ENCODE assay signal across 8 cellular contexts in genomic region chr2:69177063-69177771, GRCh38.
DNase-seq lines count a peak whose midpoint lies in the region; ATAC-seq and TF ChIP-seq lines count a peak whose summit lies in the region.

No MANE protein-coding gene starts in this region.

- no peak for ATAC-seq in activated T-cell treated with anti-CD3 and anti-CD28 coated beads, Interleukin-2, amount 50 U/mL, for 72 hours (replicated peaks in 1 of 2)

- no peaks in the 10 kb centered on the region for H4K20me1 ChIP-seq in osteoblast (ENCODE audit: insufficient read depth, low read length)

- peaks cover 6% of the 10 kb centered on the region for H3K36me3 ChIP-seq in BJ (ENCODE audit: control insufficient read depth, insufficient read depth, low read length)
- peaks cover 7% of the 10 kb centered on the region for H3K36me3 ChIP-seq in osteoblast (ENCODE audit: insufficient read depth, low read length)

- H3K27me3 Mint-ChIP-seq in activated T-cell treated with anti-CD3 and anti-CD28 coated beads, Interleukin-2, amount 50 U/mL, for 72 hours (ENCODE audit: low read depth), result peaks cover 32% of the 10 kb centered on the region

- H3K4me1 Mint-ChIP-seq in activated T-cell treated with anti-CD3 and anti-CD28 coated beads, Interleukin-2, amount 50 U/mL, for 72 hours (ENCODE audit: low read depth), result peaks cover 8% of the 10 kb centered on the region

- H3K27ac Mint-ChIP-seq in activated T-cell treated with anti-CD3 and anti-CD28 coated beads, Interleukin-2, amount 50 U/mL, for 72 hours, result no peak overlapping the region

- H3K4me3 ChIP-seq in BJ (ENCODE audit: low read depth, low read length) (no peak overlapping the region), osteoblast (ENCODE audit: insufficient read depth, low read length) (peak overlapping the region; percentile 47)

- H2AFZ ChIP-seq in osteoblast (ENCODE audit: low read length), result peak overlapping the region; percentile 21

- POLR2A ChIA-PET in BJ (lab: Charles Lee), result interaction anchor here (0.7 kb wide), 1 partner anchor 15 kb away, joined by 7 read pairs; no protein-coding TSS in a partner anchor

- H3K27ac ChIP-seq in osteoblast (ENCODE audit: low read depth, low read length), result peak overlapping the region; percentile 99

- H3K36me3 Mint-ChIP-seq in activated T-cell treated with anti-CD3 and anti-CD28 coated beads, Interleukin-2, amount 50 U/mL, for 72 hours (ENCODE audit: insufficient read depth in 2 of 2), result no peaks in the 10 kb centered on the region

- no peaks in the 10 kb centered on the region for H3K79me2 ChIP-seq in osteoblast (ENCODE audit: insufficient read depth, low read length)

- H3K4me3 Mint-ChIP-seq in activated T-cell treated with anti-CD3 and anti-CD28 coated beads, Interleukin-2, amount 50 U/mL, for 72 hours, result no peak overlapping the region

- no peaks in the 10 kb centered on the region for H3K27me3 ChIP-seq in BJ (ENCODE audit: control insufficient read depth, insufficient read depth, low read length)
- H3K27me3 ChIP-seq in osteoblast (ENCODE audit: insufficient read depth, low read length), result no peaks in the 10 kb centered on the region

- no peak for TF ChIP-seq CTCF in BJ (IDR thresholded peaks at IDR 0.05; ENCODE audit: insufficient read depth, low read depth, low read length)
- TF ChIP-seq CTCF in osteoblast (IDR thresholded peaks at IDR 0.05; ENCODE audit: extremely low read depth, low read depth, low read length), result peak; percentile 0

- peak overlapping the region; percentile 78 for H3K4me2 ChIP-seq in osteoblast (ENCODE audit: insufficient read depth, low read length)

- DNase-seq in BJ (ENCODE audit: low read depth) (peak; percentile 94), SK-MEL-5 (ENCODE audit: low read depth, low spot score) (peak; percentile 37), fibroblast of the conjunctiva (ENCODE audit: low read depth) (peak; percentile 77), osteoblast (ENCODE audit: insufficient read length, low spot score, missing footprints) (peak; percentile 87), 8988T (no peak), NCI-H1048 (lab: John Stamatoyannopoulos, UW) (no peak)
- no peak for DNase-seq in activated naive CD4-positive, alpha-beta T cell treated with Interleukin-2 at 50 U/mL for 16 hours
- no peak for DNase-seq in activated T-cell treated with anti-CD3 and anti-CD28 coated beads, Interleukin-2, amount 50 U/mL, for 72 hours

- no peaks in the 10 kb centered on the region for H3K9me3 Mint-ChIP-seq in activated T-cell treated with anti-CD3 and anti-CD28 coated beads, Interleukin-2, amount 50 U/mL, for 72 hours

- peaks cover 21% of the 10 kb centered on the region for H3K4me1 ChIP-seq in osteoblast (ENCODE audit: insufficient read depth, low read length)

- in situ Hi-C loops in SK-MEL-5 (cut with HindIII; ENCODE audit: low pct_unique_long_range_greater_than_20kb, low sequenced_read_pairs), result no loop called here

- no peaks in the 10 kb centered on the region for H3K9me3 ChIP-seq in osteoblast (ENCODE audit: low read depth, low read length)

- CTCF ChIA-PET in BJ (lab: Yijun Ruan, JAX), result interaction anchor here (0.9 to 1.3 kb wide), 3 partner anchors 11 to 234 kb away, joined by 3 to 5 read pairs (median 3); no protein-coding TSS in a partner anchor

Comparison
In these comparisons a context has a peak if more than half of its experiments do, and no peak if none do; other contexts are left out.
1. DNase-seq: peak in BJ (single experiment), SK-MEL-5 (single experiment), fibroblast of the conjunctiva (single experiment) and osteoblast (single experiment); none in activated naive CD4-positive, alpha-beta T cell treated with Interleukin-2 at 50 U/mL for 16 hours (single experiment), 8988T (single experiment), activated T-cell treated with anti-CD3 and anti-CD28 coated beads, Interleukin-2, amount 50 U/mL, for 72 hours (0 of 2) and NCI-H1048 (single experiment).